9 cellular contexts compared by ENCODE assay signal in genomic region chr22:25110596-25110845, GRCh38.
DNase-seq lines count a peak whose midpoint lies in the region; ATAC-seq, FAIRE-seq and TF ChIP-seq lines count a peak whose summit lies in the region.
"Had no signal": no experiment of that assay in that cellular context is flagged by ENCODE, and none has a peak within 500 bp of the region (broad histone marks: within the 10 kb centered on the region; RNA-seq: fewer than 3 reads in every experiment).

No MANE protein-coding gene starts in this region.

- TF ChIP-seq EP300 in GM12878 (IDR thresholded peaks at IDR 0.05; ENCODE audit: borderline replicate concordance in 1 of 2, control insufficient read depth in 1 of 2, low read depth in 2 of 2, low read length in 2 of 2): no peak

- no TSS peak for BruUV-seq in GM12878 (replicated peaks; lab: Mats Ljungman, UMichigan)

- no peak overlapping the region for H3K27ac ChIP-seq in GM12878 (ENCODE audit: control insufficient read depth, insufficient read depth)
- peak overlapping the region; percentile 92 to 94 for H3K27ac ChIP-seq in liver (ENCODE audit: low read depth in 1 of 2, low read length in 2 of 2)
- peak overlapping the region; percentile 86 to 93 (median 87) for H3K27ac ChIP-seq in thyroid gland

- no peaks in the 10 kb centered on the region for H3K9me3 Mint-ChIP-seq in activated T-cell treated with anti-CD3 and anti-CD28 coated beads, Interleukin-2, amount 50 U/mL, for 72 hours

- FAIRE-seq in GM12878 (lab: Jason Lieb, UNC): no peak

- TF ChIP-seq RAD21 in GM12878 (IDR thresholded peaks at IDR 0.05; ENCODE audit: insufficient read depth, low read depth, low read length) (no peak), liver (IDR thresholded peaks at IDR 0.05) (no peak)

- H3K27me3 ChIP-seq in GM12878 (replicated peaks in 1 of 2; ENCODE audit: control insufficient read depth in 2 of 2, insufficient read depth in 2 of 2, low read length in 1 of 2): peaks cover 0 to 13% of the 10 kb centered on the region in 2 experiments; a peak in 3 of 4 replicates
- no peaks in the 10 kb centered on the region for H3K27me3 ChIP-seq in liver (ENCODE audit: control insufficient read depth in 4 of 4, insufficient read depth in 4 of 4, low read length in 3 of 4)
- no peaks in the 10 kb centered on the region for H3K27me3 ChIP-seq in thyroid gland

- POLR2A ChIA-PET in GM12878 (lab: Charles Lee): no interaction called here

- WGBS in GM12878 (ENCODE audit: insufficient coverage, insufficient replicate concordance, low lambda C conversion rate, missing lambda C conversion rate): 41% methylated on average over 4 of the region's 4 CpGs
- 22% methylated on average over 4 of the region's 4 CpGs for WGBS in liver
- WGBS in thyroid gland, 2 donors: 37 to 44% methylated on average over 4 of the region's 4 CpGs

- no peak overlapping the region for H3K4me3 ChIP-seq in GM12878
- H3K4me3 ChIP-seq in liver (ENCODE audit: low read depth in 1 of 3, low read length in 3 of 3): peak overlapping the region; percentile 54 to 96 (median 71)
- H3K4me3 ChIP-seq in thyroid gland (replicated peaks in 1 of 3): no peak overlapping the region

- no peak for TF ChIP-seq POLR2A in GM12878 (IDR thresholded peaks at IDR 0.05; ENCODE audit: low read depth, low read length)
- TF ChIP-seq POLR2A in thyroid gland (IDR thresholded peaks at IDR 0.05): no peak

- no peaks in the 10 kb centered on the region for H3K36me3 ChIP-seq in GM12878 (ENCODE audit: control insufficient read depth in 2 of 2, insufficient read depth in 2 of 2, low read length in 1 of 2)
- peaks cover 0 to 3% (median 0%) of the 10 kb centered on the region in 4 donors for H3K36me3 ChIP-seq in liver (ENCODE audit: control insufficient read depth in 4 of 4, insufficient read depth in 3 of 4, low read depth in 1 of 4, low read length in 3 of 4)
- H3K36me3 ChIP-seq in thyroid gland: no peaks in the 10 kb centered on the region

- H3K4me1 Mint-ChIP-seq in activated T-cell treated with anti-CD3 and anti-CD28 coated beads, Interleukin-2, amount 50 U/mL, for 72 hours (ENCODE audit: low read depth): peaks cover 27% of the 10 kb centered on the region

- TF ChIP-seq CTCF in GM12878 (IDR thresholded peaks at IDR 0.05 in 2 of 3, conservative IDR thresholded peaks at IDR 0.05 in 1 of 3; ENCODE audit: control insufficient read depth in 2 of 3, extremely low read depth in 1 of 3, insufficient read depth in 1 of 3, low read depth in 3 of 3, low read length in 3 of 3) (no peak), liver (IDR thresholded peaks at IDR 0.05; ENCODE audit: low read depth, low read length, missing input control) (no peak), thyroid gland (IDR thresholded peaks at IDR 0.05) (no peak)

- ATAC-seq in activated T-cell treated with anti-CD3 and anti-CD28 coated beads, Interleukin-2, amount 50 U/mL, for 72 hours (replicated peaks in 1 of 2): no peak
- ATAC-seq in GM12878 (no peak), HG03039 (IDR thresholded peaks at IDR 0.05; ENCODE audit: unreplicated experiment) (no peak)

- H3K79me2 ChIP-seq in GM12878 (ENCODE audit: control insufficient read depth, insufficient read depth, low read length): no peaks in the 10 kb centered on the region

- SMC1A ChIA-PET in GM12878 (lab: Charles Lee; ENCODE audit: uncharacterized antibody, unreplicated experiment): interaction anchor here (0.9 to 2.9 kb wide), 7 partner anchors 23 to 92 kb away, joined by 3 to 15 read pairs (median 5); no protein-coding TSS in a partner anchor

- no peak overlapping the region for H2AFZ ChIP-seq in GM12878 (ENCODE audit: control insufficient read depth, low read depth, low read length)

- RAD21 ChIA-PET in GM12878 (lab: Charles Lee; ENCODE audit: unreplicated experiment): interaction anchor here (1.2 to 2.7 kb wide), 3 partner anchors 24 to 35 kb away, joined by 4 to 8 read pairs (median 5); no protein-coding TSS in a partner anchor

- H3K27ac Mint-ChIP-seq in activated T-cell treated with anti-CD3 and anti-CD28 coated beads, Interleukin-2, amount 50 U/mL, for 72 hours: peak overlapping the region; percentile 7

- H3K27me3 Mint-ChIP-seq in activated T-cell treated with anti-CD3 and anti-CD28 coated beads, Interleukin-2, amount 50 U/mL, for 72 hours (ENCODE audit: low read depth): no peaks in the 10 kb centered on the region

- H3K9me3 ChIP-seq in GM12878 (replicated peaks; ENCODE audit: control insufficient read depth, insufficient read depth, low read length) (no peaks in the 10 kb centered on the region; the same call in 2 of the 3 replicates), liver (ENCODE audit: control insufficient read depth in 4 of 4, low read length in 3 of 4) (peaks cover 0 to 3% (median 0%) of the 10 kb centered on the region in 4 donors), thyroid gland (no peaks in the 10 kb centered on the region)

- peak overlapping the region; percentile 85 for H3K4me2 ChIP-seq in GM12878 (ENCODE audit: control insufficient read depth, insufficient read depth)

- peak overlapping the region; percentile 88 to 94 for H3K4me3 Mint-ChIP-seq in activated T-cell treated with anti-CD3 and anti-CD28 coated beads, Interleukin-2, amount 50 U/mL, for 72 hours

- no peak for DNase-seq in activated T-cell treated with anti-CD3 and anti-CD28 coated beads, Interleukin-2, amount 50 U/mL, for 72 hours
- no peak for DNase-seq in activated T-cell treated with anti-CD3 and anti-CD28 coated beads, Interleukin-2, amount 50 U/mL, for 48 hours
- DNase-seq in GM12878 (ENCODE audit: low read depth, low spot score): no peak
- DNase-seq in thyroid gland: no peak
- DNase-seq in HuH-7.5 (ENCODE audit: low spot score): no peak
- no peak for DNase-seq in DMS79 (lab: John Stamatoyannopoulos, UW)
- DNase-seq: cortex of kidney had no signal

- H3K4me1 ChIP-seq in GM12878 (ENCODE audit: control insufficient read depth, insufficient read depth, low read length): no peaks in the 10 kb centered on the region
- peaks cover 3 to 44% (median 30%) of the 10 kb centered on the region in 4 donors for H3K4me1 ChIP-seq in liver (ENCODE audit: control insufficient read depth in 4 of 4, insufficient read depth in 4 of 4, low read length in 3 of 4)
- H3K4me1 ChIP-seq in thyroid gland: peaks cover 46 to 48% of the 10 kb centered on the region in 2 donors

- CTCF ChIA-PET in GM12878 (lab: Yijun Ruan, JAX): interaction anchor here (0.7 to 4.3 kb wide), 8 partner anchors 20 to 61 kb away, joined by 3 to 30 read pairs (median 10); no protein-coding TSS in a partner anchor

- H4K20me1 ChIP-seq in GM12878 (ENCODE audit: control insufficient read depth, insufficient read depth): no peaks in the 10 kb centered on the region

- intact Hi-C loops in GM12878 (cut with micrococcal nuclease; ENCODE audit: unreplicated experiment) (no loop called here), thyroid gland (cut with DNase I) (loop anchor here (10.0 kb wide), 1 partner anchor 64 kb away; no protein-coding TSS in a partner anchor)

- no peaks in the 10 kb centered on the region for H3K36me3 Mint-ChIP-seq in activated T-cell treated with anti-CD3 and anti-CD28 coated beads, Interleukin-2, amount 50 U/mL, for 72 hours (ENCODE audit: insufficient read depth in 2 of 2)

- in situ Hi-C loops in GM12878 (cut with MboI): no loop called here

- no peak overlapping the region for H3K9ac ChIP-seq in GM12878 (ENCODE audit: control insufficient read depth, insufficient read depth, low read length)
- H3K9ac ChIP-seq in liver (ENCODE audit: low read depth in 1 of 2, low read length in 2 of 2): no peak overlapping the region

TF ChIP-seq in GM12878, 131 proteins besides CTCF, POLR2A, EP300 and RAD21:
- TF ChIP-seq ZNF217 (IDR thresholded peaks at IDR 0.05): no peak
- TF ChIP-seq TARDBP (IDR thresholded peaks at IDR 0.05; ENCODE audit: borderline replicate concordance): no peak
- no peak for TF ChIP-seq ELK1 (IDR thresholded peaks at IDR 0.05; ENCODE audit: low read depth, low read length)
- TF ChIP-seq BRCA1 (IDR thresholded peaks at IDR 0.05; ENCODE audit: low read depth, low read length): no peak

TF ChIP-seq in liver, 16 proteins besides CTCF, POLR2A, EP300 and RAD21:
- peak; percentile 4 for TF ChIP-seq FOXA1 (IDR thresholded peaks at IDR 0.05)
- TF ChIP-seq JUND (IDR thresholded peaks at IDR 0.05): no peak

Comparison
In these comparisons a context has a peak if more than half of its experiments do, and no peak if none do; other contexts are left out.
1. H3K4me3 ChIP-seq: peak in liver (3 of 3); none in GM12878 (single experiment) and thyroid gland (0 of 3).